22 cellular contexts compared by ENCODE assay signal in genomic region chr18:79725486-79725885, GRCh38. TPM values are rescaled to one million over a fixed set of nuclear protein-coding genes. Genes with fewer than 3 reads are reported as not detected.
A peak's percentile ranks its signal among the peaks of the same experiment; 100 is the strongest.
DNase-seq lines count a peak whose midpoint lies in the region; ATAC-seq and TF ChIP-seq lines count a peak whose summit lies in the region.
"Had no signal": no experiment of that assay in that cellular context is flagged by ENCODE, and none has a peak within 500 bp of the region (broad histone marks: within the 10 kb centered on the region; RNA-seq: fewer than 3 reads in every experiment).

No MANE protein-coding gene starts in this region.

- H3K79me2 ChIP-seq in GM23338 (replicated peaks; ENCODE audit: insufficient read depth) (peaks cover 42% of the 10 kb centered on the region), mammary epithelial cell (ENCODE audit: insufficient read depth, low read length) (peaks cover 37% of the 10 kb centered on the region)

- dilution Hi-C loops in mammary epithelial cell (cut with HindIII; ENCODE audit: low sequenced_read_pairs): no loop called here

- intact Hi-C loops in mammary epithelial cell (cut with micrococcal nuclease): no loop called here
- intact Hi-C loops in CD4-positive, alpha-beta memory T cell (cut with micrococcal nuclease): no loop called here

- no peaks in the 10 kb centered on the region for H3K9me3 ChIP-seq in CD8-positive, alpha-beta memory T cell (ENCODE audit: low read length)
- H3K9me3 ChIP-seq in mammary epithelial cell (replicated peaks; ENCODE audit: insufficient read depth, low read length): peaks cover 17% of the 10 kb centered on the region
- no peaks in the 10 kb centered on the region for H3K9me3 ChIP-seq in CD4-positive, alpha-beta memory T cell (ENCODE audit: control insufficient read depth in 1 of 2, low read length in 2 of 2)

- no peaks in the 10 kb centered on the region for H3F3A ChIP-seq in GM23338 (replicated peaks; ENCODE audit: low read depth)

- no peak for DNase-seq in CD8-positive, alpha-beta memory T cell
- DNase-seq in GM23338 (ENCODE audit: low spot score) (no peak), chondrocyte (ENCODE audit: low spot score) (peak; percentile 40), mammary epithelial cell (no peak), NCI-H2107 treated with DMSO at 0.1 percent for 48 hours (lab: John Stamatoyannopoulos, UW; ENCODE audit: unreplicated experiment) (no peak)
- DNase-seq in naive thymus-derived CD8-positive, alpha-beta T cell: no peak
- DNase-seq in CD4-positive, alpha-beta memory T cell: no peak
- DNase-seq: ACHN; Calu3; CD4-positive, alpha-beta T cell; DMS53; DND-41; EL; GM23248; HFFc6; KBM-7 had no signal

- H3K4me1 ChIP-seq in CD8-positive, alpha-beta memory T cell (ENCODE audit: insufficient read depth, low read length): no peaks in the 10 kb centered on the region
- H3K4me1 ChIP-seq in GM23338 (ENCODE audit: insufficient read depth) (no peaks in the 10 kb centered on the region), mammary epithelial cell (ENCODE audit: insufficient read depth, low read length) (no peaks in the 10 kb centered on the region)
- H3K4me1 ChIP-seq in CD4-positive, alpha-beta memory T cell (ENCODE audit: insufficient read depth, low read length): no peaks in the 10 kb centered on the region

- in situ Hi-C loops in mammary epithelial cell (cut with MboI; ENCODE audit: low sequenced_read_pairs in 2 of 2): no loop called here

- H3K4me2 ChIP-seq in GM23338 (no peak overlapping the region), mammary epithelial cell (ENCODE audit: insufficient read depth, low read depth, low read length) (no peak overlapping the region)

- H3K27ac Mint-ChIP-seq in CD8-positive, alpha-beta memory T cell: peak overlapping the region in 5 of 8 donors; percentile 23 to 79 (median 52)
- H3K27ac Mint-ChIP-seq in GM23338: peak overlapping the region; percentile 13; the same call in 1 of the 2 replicates
- peak overlapping the region; percentile 22 for H3K27ac Mint-ChIP-seq in chondrocyte (ENCODE audit: unreplicated experiment)
- peak overlapping the region in 6 of 10 donors; percentile 8 to 91 (median 34) for H3K27ac Mint-ChIP-seq in naive thymus-derived CD8-positive, alpha-beta T cell
- peak overlapping the region in 1 of 7 donors; percentile 4 for H3K27ac Mint-ChIP-seq in CD4-positive, alpha-beta memory T cell
- H3K27ac Mint-ChIP-seq: CD4-positive, alpha-beta T cell; HFFc6; IgD-negative memory B cell had no signal

- peaks cover 25% of the 10 kb centered on the region for H3K36me3 ChIP-seq in CD8-positive, alpha-beta memory T cell (ENCODE audit: insufficient read depth, low read length)
- H3K36me3 ChIP-seq in GM23338 (ENCODE audit: insufficient read depth): peaks cover 10% of the 10 kb centered on the region
- H3K36me3 ChIP-seq in mammary epithelial cell (ENCODE audit: insufficient read depth, low read length): peaks cover 2% of the 10 kb centered on the region
- peaks cover 56% of the 10 kb centered on the region for H3K36me3 ChIP-seq in CD4-positive, alpha-beta memory T cell (ENCODE audit: insufficient read depth, low read length)

- peaks cover 0 to 2% (median 0%) of the 10 kb centered on the region in 5 donors for H3K9me3 Mint-ChIP-seq in CD8-positive, alpha-beta memory T cell
- H3K9me3 Mint-ChIP-seq in GM23338 (no peaks in the 10 kb centered on the region), chondrocyte (ENCODE audit: low read depth) (no peaks in the 10 kb centered on the region)
- peaks cover 0 to 28% (median 0%) of the 10 kb centered on the region in 9 donors for H3K9me3 Mint-ChIP-seq in naive thymus-derived CD8-positive, alpha-beta T cell
- H3K9me3 Mint-ChIP-seq in CD4-positive, alpha-beta memory T cell: peaks cover 0 to 23% (median 0%) of the 10 kb centered on the region in 8 donors
- H3K9me3 Mint-ChIP-seq: CD4-positive, alpha-beta T cell had no signal

- H4K20me1 ChIP-seq in GM23338 (replicated peaks; ENCODE audit: insufficient read depth): peaks cover 6% of the 10 kb centered on the region
- no peaks in the 10 kb centered on the region for H4K20me1 ChIP-seq in mammary epithelial cell (ENCODE audit: insufficient read depth, low read length)

- H3K27me3 Mint-ChIP-seq in CD8-positive, alpha-beta memory T cell: no peaks in the 10 kb centered on the region
- H3K27me3 Mint-ChIP-seq in GM23338 (ENCODE audit: insufficient read depth, low read depth, poor library complexity) (peaks cover 1% of the 10 kb centered on the region), chondrocyte (ENCODE audit: low read depth) (no peaks in the 10 kb centered on the region)
- no peaks in the 10 kb centered on the region for H3K27me3 Mint-ChIP-seq in naive thymus-derived CD8-positive, alpha-beta T cell
- no peaks in the 10 kb centered on the region for H3K27me3 Mint-ChIP-seq in CD4-positive, alpha-beta memory T cell
- H3K27me3 Mint-ChIP-seq: CD4-positive, alpha-beta T cell; IgD-negative memory B cell had no signal

- ATAC-seq in GM23338 (no peak), HG03108 (IDR thresholded peaks at IDR 0.05; ENCODE audit: unreplicated experiment) (no peak)
- no peak for ATAC-seq in naive thymus-derived CD8-positive, alpha-beta T cell
- ATAC-seq: GM12878, HCT116, HepG2 had no signal

- H2AFZ ChIP-seq in GM23338: no peak overlapping the region
- no peak overlapping the region for H2AFZ ChIP-seq in mammary epithelial cell (ENCODE audit: low read depth, low read length)
- H2AFZ ChIP-seq: GM23248 had no signal

- no peak overlapping the region for H3K4me3 ChIP-seq in CD8-positive, alpha-beta memory T cell (ENCODE audit: low read length)
- H3K4me3 ChIP-seq in GM23338 (no peak overlapping the region), mammary epithelial cell (replicated peaks in 1 of 3; ENCODE audit: insufficient read depth in 1 of 3, low read depth in 2 of 3, low read length in 3 of 3) (no peak overlapping the region)
- H3K4me3 ChIP-seq in CD4-positive, alpha-beta memory T cell (ENCODE audit: low read length in 2 of 2): no peak overlapping the region
- H3K4me3 ChIP-seq: GM12878, GM23248 had no signal

- no peak overlapping the region for H3K27ac ChIP-seq in CD8-positive, alpha-beta memory T cell (ENCODE audit: low read depth, low read length)
- H3K27ac ChIP-seq in GM23338 (ENCODE audit: low read depth) (no peak overlapping the region), mammary epithelial cell (ENCODE audit: insufficient read depth, low read depth, low read length) (no peak overlapping the region)
- H3K27ac ChIP-seq in CD4-positive, alpha-beta memory T cell (ENCODE audit: low read depth, low read length): no peak overlapping the region
- H3K27ac ChIP-seq: C4-2B, GM23248 had no signal

- no peak for TF ChIP-seq CTCF in GM23338 (conservative IDR thresholded peaks at IDR 0.05; ENCODE audit: low read depth in 2 of 2)
- no peak for TF ChIP-seq CTCF in chondrocyte (IDR thresholded peaks at IDR 0.05)
- TF ChIP-seq CTCF in mammary epithelial cell (conservative IDR thresholded peaks at IDR 0.05 in 1 of 2, IDR thresholded peaks at IDR 0.05 in 1 of 2; ENCODE audit: extremely low read depth in 1 of 2, insufficient read depth in 1 of 2, low read depth in 1 of 2, low read length in 2 of 2): no peak

- POLR2A ChIA-PET in CD8-positive, alpha-beta memory T cell (lab: Charles Lee): no interaction called here
- POLR2A ChIA-PET in naive thymus-derived CD8-positive, alpha-beta T cell (lab: Charles Lee): no interaction called here
- POLR2A ChIA-PET in CD4-positive, alpha-beta memory T cell (lab: Charles Lee; ENCODE audit: partially characterized antibody): no interaction called here

- H3K36me3 Mint-ChIP-seq in CD8-positive, alpha-beta memory T cell: peaks cover 30 to 92% (median 51%) of the 10 kb centered on the region in 3 donors
- H3K36me3 Mint-ChIP-seq in GM23338 (ENCODE audit: low read depth): peaks cover 63% of the 10 kb centered on the region
- H3K36me3 Mint-ChIP-seq in chondrocyte (ENCODE audit: low read depth): peaks cover 37% of the 10 kb centered on the region
- H3K36me3 Mint-ChIP-seq in naive thymus-derived CD8-positive, alpha-beta T cell: peaks cover 15 to 88% (median 64%) of the 10 kb centered on the region in 3 donors
- peaks cover 77 to 88% of the 10 kb centered on the region in 2 donors for H3K36me3 Mint-ChIP-seq in CD4-positive, alpha-beta memory T cell

- no TSS peak for BruUV-seq in mammary epithelial cell (replicated peaks; lab: Mats Ljungman, UMichigan)

- peak overlapping the region in 1 of 7 donors; percentile 32 for H3K4me3 Mint-ChIP-seq in CD8-positive, alpha-beta memory T cell
- H3K4me3 Mint-ChIP-seq in GM23338 (no peak overlapping the region), chondrocyte (ENCODE audit: unreplicated experiment) (no peak overlapping the region)
- no peak overlapping the region for H3K4me3 Mint-ChIP-seq in naive thymus-derived CD8-positive, alpha-beta T cell
- H3K4me3 Mint-ChIP-seq in CD4-positive, alpha-beta memory T cell: no peak overlapping the region
- H3K4me3 Mint-ChIP-seq: CD4-positive, alpha-beta T cell; HFFc6; IgD-negative memory B cell had no signal

- H3K4me1 Mint-ChIP-seq in CD8-positive, alpha-beta memory T cell: peaks cover 23 to 37% (median 27%) of the 10 kb centered on the region in 3 donors
- H3K4me1 Mint-ChIP-seq in GM23338 (no peaks in the 10 kb centered on the region), chondrocyte (ENCODE audit: low read depth) (no peaks in the 10 kb centered on the region)
- H3K4me1 Mint-ChIP-seq in naive thymus-derived CD8-positive, alpha-beta T cell: peaks cover 14 to 27% (median 22%) of the 10 kb centered on the region in 4 donors
- peaks cover 9 to 16% (median 13%) of the 10 kb centered on the region in 4 donors for H3K4me1 Mint-ChIP-seq in CD4-positive, alpha-beta memory T cell

- H3K9ac ChIP-seq in mammary epithelial cell (ENCODE audit: insufficient read depth, low read length): no peak overlapping the region
- H3K9ac ChIP-seq: GM23248 had no signal

- H3K9me2 ChIP-seq in GM23338 (ENCODE audit: insufficient read depth): no peaks in the 10 kb centered on the region

- CTCF ChIA-PET in CD8-positive, alpha-beta memory T cell (lab: Charles Lee): no interaction called here
- CTCF ChIA-PET in mammary epithelial cell (lab: Charles Lee; ENCODE audit: low non-redundant PET): no interaction called here
- CTCF ChIA-PET in CD4-positive, alpha-beta memory T cell (lab: Charles Lee; ENCODE audit: partially characterized antibody): no interaction called here

- H3K27me3 ChIP-seq in CD8-positive, alpha-beta memory T cell (ENCODE audit: insufficient read depth, low read length, poor library complexity, severe bottlenecking): no peaks in the 10 kb centered on the region
- H3K27me3 ChIP-seq in GM23338 (ENCODE audit: insufficient read depth): no peaks in the 10 kb centered on the region
- no peaks in the 10 kb centered on the region for H3K27me3 ChIP-seq in mammary epithelial cell (ENCODE audit: insufficient read depth, low read length)
- H3K27me3 ChIP-seq in CD4-positive, alpha-beta memory T cell (ENCODE audit: insufficient read depth, low read length): no peaks in the 10 kb centered on the region

- WGBS in mammary epithelial cell (ENCODE audit: low coverage, missing lambda C conversion rate): 99% methylated on average over 14 of the region's 15 CpGs

RNA-seq across cellular contexts. Expression of gene CTDP1, which starts 45.9 kb away (rescaled TPM):
- total RNA-seq in CD8-positive, alpha-beta memory T cell: 10 to 100 TPM; 35.3 to 38.0 TPM
- 31.0 TPM for polyA plus RNA-seq in CD8-positive, alpha-beta memory T cell
- 37.2 and 51.6 TPM in 2 replicates for total RNA-seq in GM23338 (2014; rRNA removed; shearing (Covaris generic))
- polyA plus RNA-seq in GM23338 (2016; fragmentation: Nextera tagmentation; extraction: Ambion mirVana): 9.4 and 9.9 TPM in 2 replicates
- 20.0 to 21.0 TPM (median 20.9 TPM) in 3 replicates for total RNA-seq in chondrocyte
- total RNA-seq in naive thymus-derived CD8-positive, alpha-beta T cell: 10 to 100 TPM; 45.4 to 46.2 TPM
- 10 to 100 TPM in 2 of 3 donors, 1 to 10 TPM in 1; 7.9 to 31.1 (median 14.7) TPM for polyA plus RNA-seq in naive thymus-derived CD8-positive, alpha-beta T cell
- total RNA-seq in mammary epithelial cell: 10 to 100 TPM; 20.7 to 23.5 TPM
- polyA plus RNA-seq in mammary epithelial cell: 9.6 TPM
- 44.1 TPM for polyA minus RNA-seq in mammary epithelial cell
- total RNA-seq in CD4-positive, alpha-beta memory T cell: 10 to 100 TPM; 42.6 to 44.5 TPM
- polyA plus RNA-seq in CD4-positive, alpha-beta memory T cell: 10 to 100 TPM in 1 of 2 donors, 1 to 10 TPM in 1; 8.5 to 30.2 TPM
